8 cellular contexts compared by ENCODE assay signal in the genomic region with DNA sequence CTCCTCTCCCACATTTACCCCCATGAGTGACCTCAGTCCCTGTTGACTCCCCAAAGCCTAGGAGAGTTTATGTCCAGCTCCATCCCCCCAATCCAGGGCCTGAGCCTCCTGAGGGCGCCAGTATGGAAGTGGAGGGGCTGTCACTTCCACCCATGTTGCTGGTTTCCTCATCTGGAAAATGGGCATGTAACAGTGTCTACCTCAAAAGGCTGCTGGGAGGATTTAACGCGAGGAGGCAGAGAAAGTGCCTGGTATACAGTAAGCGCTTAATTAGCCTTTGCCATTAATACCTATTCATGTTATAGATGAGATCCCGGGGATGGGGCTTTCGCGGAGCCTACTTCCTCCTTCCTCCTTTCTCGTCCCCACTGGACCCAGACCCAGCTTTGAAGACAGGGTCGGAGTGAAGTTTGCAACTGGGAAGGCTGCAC. TPM values are rescaled to one million over a fixed set of nuclear protein-coding genes. Genes with fewer than 3 reads are reported as not detected.
DNase-seq lines count a peak whose midpoint lies in the region; ATAC-seq, FAIRE-seq and TF ChIP-seq lines count a peak whose summit lies in the region.

No MANE protein-coding gene starts in this region.

- H3K4me3 ChIP-seq in right atrium auricular region, result peak overlapping the region; percentile 65 to 91
- H3K4me3 ChIP-seq in small intestine (ENCODE audit: low read depth in 1 of 2, low read length in 2 of 2), result peak overlapping the region; percentile 55 to 89

- DNase-seq in DMS53 (lab: John Stamatoyannopoulos, UW) (peak; percentile 62), DMS53 treated with DMSO at 0.1 percent for 48 hours (lab: John Stamatoyannopoulos, UW; ENCODE audit: unreplicated experiment) (no peak), T-helper 17 cell (no peak), right atrium auricular region (ENCODE audit: low spot score) (no peak), small intestine (no peak)

- 1% methylated on average over 9 of the region's 9 CpGs for WGBS in small intestine, 3 donors

- ATAC-seq in T-helper 17 cell (no peak), HG03159 (IDR thresholded peaks at IDR 0.05; ENCODE audit: unreplicated experiment) (no peak), HG02678 (IDR thresholded peaks at IDR 0.05; ENCODE audit: unreplicated experiment) (no peak), GM21381 (IDR thresholded peaks at IDR 0.05; ENCODE audit: unreplicated experiment) (no peak)

- H3K27ac ChIP-seq in right atrium auricular region (peak overlapping the region; percentile 67 to 88), small intestine (ENCODE audit: low read depth in 1 of 2, low read length in 1 of 2) (peak overlapping the region; percentile 61 to 76)

- FAIRE-seq in small intestine (lab: Jason Lieb, UNC), result no peak

- no peaks in the 10 kb centered on the region for H3K27me3 Mint-ChIP-seq in T-helper 17 cell

- peak overlapping the region; percentile 98 for H3K4me3 Mint-ChIP-seq in T-helper 17 cell

- peaks cover 0 to 17% of the 10 kb centered on the region in 2 donors for H3K4me1 ChIP-seq in right atrium auricular region
- H3K4me1 ChIP-seq in small intestine (ENCODE audit: control insufficient read depth in 2 of 2, insufficient read depth in 1 of 2, low read depth in 1 of 2, low read length in 1 of 2), result peaks cover 0 to 4% of the 10 kb centered on the region in 2 donors

- peaks cover 4% of the 10 kb centered on the region for H3K36me3 Mint-ChIP-seq in T-helper 17 cell (ENCODE audit: low read depth)

- H3K27me3 ChIP-seq in right atrium auricular region (no peaks in the 10 kb centered on the region), small intestine (ENCODE audit: control insufficient read depth in 2 of 2, insufficient read depth in 2 of 2, low read length in 2 of 2) (no peaks in the 10 kb centered on the region)

- H3K4me1 Mint-ChIP-seq in T-helper 17 cell, result peaks cover 20% of the 10 kb centered on the region

- H3K9me3 ChIP-seq in T-helper 17 cell (ENCODE audit: control insufficient read depth, low read length, poor library complexity, severe bottlenecking) (no peaks in the 10 kb centered on the region), right atrium auricular region (no peaks in the 10 kb centered on the region), small intestine (ENCODE audit: control insufficient read depth, low read depth) (no peaks in the 10 kb centered on the region)

- H3K27ac Mint-ChIP-seq in T-helper 17 cell, result peak overlapping the region; percentile 98

- TF ChIP-seq CTCF in right atrium auricular region (IDR thresholded peaks at IDR 0.05), result no peak

- H3K36me3 ChIP-seq in right atrium auricular region, result peaks cover 16% of the 10 kb centered on the region
- H3K36me3 ChIP-seq in small intestine (ENCODE audit: control insufficient read depth in 2 of 2, insufficient read depth in 2 of 2, low read length in 2 of 2), result no peaks in the 10 kb centered on the region

RNA-seq across cellular contexts. Expression of a gene that starts 0.5 kb away (rescaled TPM):
- total RNA-seq in T-helper 17 cell (100 to 1,000 TPM; 241 to 267 TPM), right atrium auricular region (10 to 100 TPM; 31.7 to 58.8 TPM)
- 100 to 1,000 TPM in 2 of 3 donors, 10 to 100 TPM in 1; 81.8 to 162 (median 146) TPM for polyA plus RNA-seq in small intestine

RNA-seq across cellular contexts. Expression of a gene that starts 23.4 kb away (rescaled TPM):
- total RNA-seq in T-helper 17 cell (100 to 1,000 TPM; 198 to 207 TPM), right atrium auricular region (100 to 1,000 TPM; 130 to 131 TPM)
- polyA plus RNA-seq in small intestine, result 100 to 1,000 TPM; 128 to 202 (median 146) TPM

RNA-seq across cellular contexts. Expression of a gene that starts 40.4 kb away (rescaled TPM):
- 1 to 10 TPM; 5.7 to 9.5 TPM for total RNA-seq in T-helper 17 cell
- 1 to 10 TPM; 9.4 to 9.9 TPM for total RNA-seq in right atrium auricular region
- polyA plus RNA-seq in small intestine, result 1 to 10 TPM in 2 of 3 donors, under 1 TPM in 1; 0.67 to 3.5 (median 2.4) TPM

RNA-seq across cellular contexts. Expression of a gene that starts 40.5 kb away (rescaled TPM):
- total RNA-seq in T-helper 17 cell (100 to 1,000 TPM; 227 to 251 TPM), right atrium auricular region (1 to 10 TPM; 5.3 to 7.1 TPM)
- 10 to 100 TPM; 11.5 to 23.8 (median 20.6) TPM for polyA plus RNA-seq in small intestine

RNA-seq across cellular contexts. Expression of a gene that starts 46.6 kb away (rescaled TPM):
- total RNA-seq in T-helper 17 cell (10 to 100 TPM; 40.2 to 49.8 TPM), right atrium auricular region (10 to 100 TPM; 14.8 to 24.8 TPM)
- polyA plus RNA-seq in small intestine, result 10 to 100 TPM; 14.1 to 27.6 (median 14.5) TPM

Comparison
In these comparisons a context has a peak if more than half of its experiments do, and no peak if none do; other contexts are left out.
1. RNA of a gene that starts 0.5 kb away (total RNA-seq): 241 to 267 TPM in T-helper 17 cell; 31.7 to 58.8 TPM in right atrium auricular region; every median in the first group is over 4 times any median in the second.